16 cellular contexts compared by ENCODE assay signal in genomic region chr19:13979686-13980085, GRCh38. TPM values are rescaled to one million over a fixed set of nuclear protein-coding genes. Genes with fewer than 3 reads are reported as not detected.
DNase-seq lines count a peak whose midpoint lies in the region; FAIRE-seq and TF ChIP-seq lines count a peak whose summit lies in the region.
"Had no signal": no experiment of that assay in that cellular context is flagged by ENCODE, and none has a peak within 500 bp of the region (broad histone marks: within the 10 kb centered on the region; RNA-seq: fewer than 3 reads in every experiment).

No MANE protein-coding gene starts in this region.

- no peaks in the 10 kb centered on the region for H3K79me1 ChIP-seq in H9 (ENCODE audit: insufficient read depth, low read depth, low read length, poor library complexity, severe bottlenecking)

- H2AFZ ChIP-seq in H9 (ENCODE audit: low read length) (no peak overlapping the region), neural progenitor cell (replicated peaks) (no peak overlapping the region)

- H3K56ac ChIP-seq in H9 (ENCODE audit: insufficient read length, low read depth, low read length): no peak overlapping the region

- in situ Hi-C loops in KBM-7 (cut with MboI; ENCODE audit: low pct_unique_long_range_greater_than_20kb, low sequenced_read_pairs): no loop called here

- no peak overlapping the region for H3K4ac ChIP-seq in H9 (ENCODE audit: low read depth, low read length)

- H3K23me2 ChIP-seq in H9 (ENCODE audit: insufficient read length, low read depth, low read length, poor library complexity, severe bottlenecking): no peaks in the 10 kb centered on the region

- H3K36me3 Mint-ChIP-seq in H9 (ENCODE audit: insufficient read depth in 1 of 3, low read depth in 3 of 3) (peaks cover 0 to 16% (median 6%) of the 10 kb centered on the region in 3 experiments; a peak in 5 of 7 replicates), neural progenitor cell (peaks cover 2% of the 10 kb centered on the region)

- peaks cover 30% of the 10 kb centered on the region for H3K27me3 ChIP-seq in BLaER1
- H3K27me3 ChIP-seq in H9 (ENCODE audit: insufficient read depth, low read length): no peaks in the 10 kb centered on the region
- H3K27me3 ChIP-seq in neural progenitor cell: peaks cover 6% of the 10 kb centered on the region
- no peaks in the 10 kb centered on the region for H3K27me3 ChIP-seq in uterus
- H3K27me3 ChIP-seq: pancreas had no signal

- H3K9me3 ChIP-seq in BLaER1: no peaks in the 10 kb centered on the region
- no peaks in the 10 kb centered on the region for H3K9me3 ChIP-seq in H9 (ENCODE audit: control insufficient read depth, low read depth, low read length)
- H3K9me3 ChIP-seq in neural progenitor cell (ENCODE audit: low read depth): no peaks in the 10 kb centered on the region
- no peaks in the 10 kb centered on the region for H3K9me3 ChIP-seq in uterus
- H3K9me3 ChIP-seq: pancreas had no signal

- H2BK12ac ChIP-seq in H9 (ENCODE audit: insufficient read length, low read depth, low read length): no peak overlapping the region

- intact Hi-C loops in uterus (cut with DNase I; ENCODE audit: low total_unique reads): no loop called here

- no peak overlapping the region for H3K14ac ChIP-seq in H9 (ENCODE audit: insufficient read depth, low read length)

- H3K9me3 Mint-ChIP-seq in H9 (no peaks in the 10 kb centered on the region), neural progenitor cell (no peaks in the 10 kb centered on the region)

- H2BK15ac ChIP-seq in H9 (ENCODE audit: low read depth, low read length): no peak overlapping the region

- H3K27ac Mint-ChIP-seq in H9: 0 out of 7 replicates have a peak overlapping the region, but pooled peaks of 1 of the 3 experiments have one; percentile 61
- H3K27ac Mint-ChIP-seq in neural progenitor cell: no peak overlapping the region

- no peak overlapping the region for H2BK5ac ChIP-seq in H9 (ENCODE audit: insufficient read length, low read length)

- H3K4me1 ChIP-seq in BLaER1 (peaks cover 67% of the 10 kb centered on the region), H9 (ENCODE audit: insufficient read depth, low read length) (no peaks in the 10 kb centered on the region), neural progenitor cell (peaks cover 19% of the 10 kb centered on the region), uterus (peaks cover 0 to 6% of the 10 kb centered on the region in 2 donors)
- H3K4me1 ChIP-seq: pancreas had no signal

- H3K27me3 Mint-ChIP-seq in H9 (ENCODE audit: low read depth) (no peaks in the 10 kb centered on the region), neural progenitor cell (ENCODE audit: insufficient read depth, low read depth) (peaks cover 15% of the 10 kb centered on the region)

- H2AK5ac ChIP-seq in H9 (ENCODE audit: insufficient read length, low read length): no peak overlapping the region

- H3K36me3 ChIP-seq in BLaER1 (peaks cover 37% of the 10 kb centered on the region; the same call in 1 of the 2 replicates), neural progenitor cell (no peaks in the 10 kb centered on the region), uterus (no peaks in the 10 kb centered on the region)

- H3K79me2 ChIP-seq in H9 (ENCODE audit: insufficient read depth, low read length) (no peaks in the 10 kb centered on the region), neural progenitor cell (ENCODE audit: low read depth) (no peaks in the 10 kb centered on the region)

- TF ChIP-seq POLR2A in uterus (IDR thresholded peaks at IDR 0.05): no peak

- no peak overlapping the region for H4K91ac ChIP-seq in H9 (ENCODE audit: insufficient read length, low read depth, low read length)

- DNase-seq in H9 (no peak), neural progenitor cell (ENCODE audit: low spot score) (no peak), NCI-H146 (lab: John Stamatoyannopoulos, UW) (no peak), uterus (no peak), RCC 7860 (ENCODE audit: low spot score) (no peak), KBM-7 (no peak)
- DNase-seq: activated CD4-positive, alpha-beta T cell treated with anti-CD3 and anti-CD28 coated beads, Interleukin-2, amount 50 U/mL, for 48 hours; amygdala; DMS153; NCI-H1436; NCI-H510A; pancreas had no signal

- no peak for FAIRE-seq in RCC 7860 (lab: Jason Lieb, UNC)
- FAIRE-seq: frontal cortex, pancreas had no signal

- H4K5ac ChIP-seq in H9 (ENCODE audit: insufficient read length, low read depth, low read length): no peak overlapping the region

- H3K4me3 Mint-ChIP-seq in H9 (peak overlapping the region; percentile 54 to 72), neural progenitor cell (peak overlapping the region; percentile 50)

- no peak overlapping the region for H2BK20ac ChIP-seq in H9 (ENCODE audit: low read depth, low read length, poor library complexity, severe bottlenecking)

- no peaks in the 10 kb centered on the region for H4K20me1 ChIP-seq in BLaER1
- no peaks in the 10 kb centered on the region for H4K20me1 ChIP-seq in H9 (ENCODE audit: control insufficient read depth, insufficient read depth, insufficient read length)
- H4K20me1 ChIP-seq in neural progenitor cell (ENCODE audit: low read depth): no peaks in the 10 kb centered on the region

- no peak overlapping the region for H4K8ac ChIP-seq in H9 (replicated peaks; ENCODE audit: insufficient read length, low read depth, low read length)

- H3K23ac ChIP-seq in H9 (ENCODE audit: insufficient read length, low read depth, low read length): no peak overlapping the region

- no peak overlapping the region for H2BK120ac ChIP-seq in H9 (ENCODE audit: low read depth, low read length, poor library complexity, severe bottlenecking)

- peak overlapping the region; percentile 68 for H3K18ac ChIP-seq in H9 (ENCODE audit: insufficient read length, low read depth, low read length)

- TF ChIP-seq CTCF in H9 (conservative IDR thresholded peaks at IDR 0.05) (no peak), neural progenitor cell (IDR thresholded peaks at IDR 0.05) (no peak), uterus (IDR thresholded peaks at IDR 0.05) (no peak)

- WGBS in H9 (ENCODE audit: extremely low coverage, insufficient read length, low lambda C conversion rate): no CpG with 5 or more reads among the region's 12 CpGs

- H3T11ph ChIP-seq in H9 (ENCODE audit: low read length): no peak overlapping the region

- peak overlapping the region; percentile 25; the same call in 1 of the 2 replicates for H3K27ac ChIP-seq in BLaER1
- no peak overlapping the region for H3K27ac ChIP-seq in H9 (ENCODE audit: insufficient read length, low read depth, low read length)
- peak overlapping the region; percentile 12 for H3K27ac ChIP-seq in angular gyrus (ENCODE audit: low read depth, low read length)
- H3K27ac ChIP-seq in neural progenitor cell: no peak overlapping the region
- H3K27ac ChIP-seq in uterus: no peak overlapping the region
- H3K27ac ChIP-seq: pancreas had no signal

- H3K9ac ChIP-seq in BLaER1 (peak overlapping the region; percentile 67), H9 (ENCODE audit: extremely low read depth, insufficient read length, low read length) (no peak overlapping the region), neural progenitor cell (no peak overlapping the region)

- H3K4me2 ChIP-seq in BLaER1 (peak overlapping the region; percentile 87), H9 (ENCODE audit: insufficient read depth, insufficient read length, low read length) (peak overlapping the region; percentile 20), neural progenitor cell (peak overlapping the region; percentile 85)

- H3K4me3 ChIP-seq in BLaER1: peak overlapping the region; percentile 59
- H3K4me3 ChIP-seq in neural progenitor cell: no peak overlapping the region
- no peak overlapping the region for H3K4me3 ChIP-seq in uterus

- peaks cover 13% of the 10 kb centered on the region for H3F3A ChIP-seq in neural progenitor cell (ENCODE audit: low read depth)

- H3K4me1 Mint-ChIP-seq in H9 (peaks cover 16 to 24% of the 10 kb centered on the region in 2 experiments), neural progenitor cell (peaks cover 14% of the 10 kb centered on the region)

RNA-seq across cellular contexts. Expression of gene RFX1, which starts 26.4 kb away (rescaled TPM):
- total RNA-seq in H9 (2021) (19.2 and 21.4 TPM in 2 replicates), neural progenitor cell (ENCODE audit: low replicate concordance) (1.0 and 3.3 TPM in 2 replicates), uterus (10 to 100 TPM in 1 of 4 donors, 1 to 10 TPM in 2, under 1 TPM in 1; 0.26 to 14.1 (median 4.1) TPM)

RNA-seq across cellular contexts. Expression of gene DCAF15, which starts 27.4 kb away (rescaled TPM):
- total RNA-seq in H9 (2021) (82.2 and 82.5 TPM in 2 replicates), neural progenitor cell (ENCODE audit: low replicate concordance) (28.6 and 69.9 TPM in 2 replicates), uterus (10 to 100 TPM; 11.2 to 39.6 (median 20.1) TPM)

RNA-seq across cellular contexts. Expression of gene PODNL1, which starts 41.5 kb away (rescaled TPM):
- 0.68 TPM in 2 replicates for total RNA-seq in H9 (2021)
- total RNA-seq in neural progenitor cell (ENCODE audit: low replicate concordance): 1.9 TPM in 1 of 2 replicates, not detected in the other
- total RNA-seq in uterus: under 1 TPM in 2 of 4 donors, not detected in 2; 0.55 to 0.98 TPM

RNA-seq across cellular contexts. Expression of gene RLN3, which starts 48.3 kb away (rescaled TPM):
- total RNA-seq in H9 (2021): not detected in 2 replicates
- total RNA-seq in neural progenitor cell (ENCODE audit: low replicate concordance): not detected in 2 replicates
- total RNA-seq in uterus: not detected
- total RNA-seq: frontal cortex, LHCN-M2, pancreas had no signal

RNA-seq across cellular contexts. Expression of gene IL27RA, which starts 51.9 kb away (rescaled TPM):
- 13.6 and 14.6 TPM in 2 replicates for total RNA-seq in H9 (2021)
- 1.2 and 3.3 TPM in 2 replicates for total RNA-seq in neural progenitor cell (ENCODE audit: low replicate concordance)
- total RNA-seq in uterus: 1 to 10 TPM; 1.0 to 10.0 (median 3.7) TPM

Comparison
In these comparisons a context has a peak if more than half of its experiments do, and no peak if none do; other contexts are left out.
1. H3K27ac ChIP-seq: peak in BLaER1 (single experiment) and angular gyrus (single experiment); none in H9 (single experiment), neural progenitor cell (single experiment) and uterus (0 of 2).
2. H3K4me2 ChIP-seq: peak in every context shown above with its lines; median percentile 87 in BLaER1; 85 in neural progenitor cell; 20 in H9.